Comparison of ENCODE assay signal across 21 cellular contexts in genomic region chr17:49294126-49294525, GRCh38.
"Had no signal": no experiment of that assay in that cellular context is flagged by ENCODE, and none has a peak within 500 bp of the region (broad histone marks: within the 10 kb centered on the region; RNA-seq: fewer than 3 reads in every experiment).

No MANE protein-coding gene starts in this region.

- FAIRE-seq: frontal cortex had no signal

- H3K27me3 Mint-ChIP-seq: naive B cell; stimulated activated naive B cell treated with anti-CD40 and anti-IgM and Interleukin-4, amounts not matched to agents 10 μg/mL and 1 μg/mL and 100 μg/mL, for 72 hours had no signal

- H3K27me3 ChIP-seq: colonic mucosa, heart left ventricle, right lobe of liver had no signal

- H3K27ac ChIP-seq: colonic mucosa, heart left ventricle, psoas muscle, right lobe of liver had no signal

- H3K9me3 ChIP-seq: colonic mucosa, heart left ventricle, psoas muscle, right lobe of liver had no signal

- H3K4me1 ChIP-seq: colonic mucosa, heart left ventricle, psoas muscle, right lobe of liver had no signal

- H3K36me3 ChIP-seq: colonic mucosa had no signal

- H3K4me3 Mint-ChIP-seq: naive B cell; nephron; stimulated activated naive B cell treated with anti-CD40 and anti-IgM and Interleukin-4, amounts not matched to agents 10 μg/mL and 1 μg/mL and 100 μg/mL, for 72 hours had no signal

- H3K36me3 Mint-ChIP-seq: naive B cell had no signal

- H3K4me1 Mint-ChIP-seq: naive B cell; nephron; stimulated activated naive B cell treated with anti-CD40 and anti-IgM and Interleukin-4, amounts not matched to agents 10 μg/mL and 1 μg/mL and 100 μg/mL, for 72 hours had no signal

- H3K9me3 Mint-ChIP-seq: naive B cell; nephron; stimulated activated naive B cell treated with anti-CD40 and anti-IgM and Interleukin-4, amounts not matched to agents 10 μg/mL and 1 μg/mL and 100 μg/mL, for 72 hours had no signal

- DNase-seq: colonic mucosa; dermis blood vessel endothelial cell; effector CD4-positive, alpha-beta T cell; heart left ventricle; hippocampal formation; left colon; left ventricle myocardium superior; mesendoderm; naive B cell; psoas muscle; retina; right lobe of liver; stimulated activated CD4-positive, alpha-beta T cell treated with anti-CD3 and anti-CD28 coated beads, Interleukin-15, amount 100 ng/mL, for 24 hours; stimulated activated CD4-positive, alpha-beta T cell treated with anti-CD3 and anti-CD28 coated beads, Interleukin-1b, Interleukin-23, amount 100 ng/mL, for 48 hours; stimulated activated CD4-positive, alpha-beta T cell treated with anti-CD3 and anti-CD28 coated beads, Interleukin-4, amount 100 ng/mL, for 24 hours; stimulated activated naive B cell treated with anti-CD40 and anti-IgM and Interleukin-4, amounts not matched to agents 10 μg/mL and 1 μg/mL and 100 μg/mL, for 72 hours; trophoblast cell had no signal

- H3K4me3 ChIP-seq: colonic mucosa, heart left ventricle, lung, psoas muscle, right lobe of liver had no signal

- ATAC-seq: esophagus mucosa; heart left ventricle; left colon; left ventricle myocardium superior; psoas muscle; right lobe of liver; stimulated activated naive B cell treated with anti-CD40 and anti-IgM and Interleukin-4, amounts not matched to agents 10 μg/mL and 1 μg/mL and 100 μg/mL, for 72 hours had no signal

- H3K27ac Mint-ChIP-seq: nephron; stimulated activated naive B cell treated with anti-CD40 and anti-IgM and Interleukin-4, amounts not matched to agents 10 μg/mL and 1 μg/mL and 100 μg/mL, for 72 hours had no signal
